Comparison of ENCODE assay signal across 1 cellular context in the genomic region with DNA sequence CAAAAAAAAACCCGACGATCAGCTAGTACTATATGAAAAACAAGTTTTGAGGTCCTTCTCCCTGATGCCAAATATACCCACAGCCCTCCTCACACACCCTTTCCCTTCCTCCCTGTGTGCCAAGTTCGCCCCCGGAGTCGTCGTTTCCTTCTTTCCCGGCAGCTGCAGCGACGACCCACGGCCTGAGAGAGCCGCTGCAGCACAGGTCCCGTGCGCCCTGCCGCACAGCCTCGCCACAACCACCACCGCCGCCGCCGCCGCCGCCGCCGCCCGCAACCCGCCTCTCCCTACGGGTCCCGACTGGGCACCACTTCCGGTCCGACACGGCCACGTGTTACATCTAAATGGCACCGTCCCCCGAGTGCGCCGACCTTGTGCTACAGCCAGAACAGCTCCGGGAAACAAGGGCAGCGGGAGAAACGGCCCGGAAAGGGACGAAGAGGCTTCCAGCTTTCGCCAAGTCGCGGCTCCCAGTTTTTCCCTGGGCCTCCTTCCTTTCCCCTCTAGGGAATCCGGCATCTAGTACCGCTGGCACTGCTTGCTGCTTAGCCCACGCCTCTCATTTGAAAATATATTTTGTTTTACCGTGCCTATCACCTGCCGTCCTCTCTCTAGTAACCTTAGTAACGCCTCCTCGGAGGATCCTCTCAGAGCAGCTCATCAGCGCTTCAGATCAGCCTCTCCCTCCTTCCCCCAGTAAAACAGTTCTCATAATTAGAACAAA.
A peak's percentile ranks its signal among the peaks of the same experiment; 100 is the strongest.
TF ChIP-seq lines count a peak whose summit lies in the region.

A gene with protein sequence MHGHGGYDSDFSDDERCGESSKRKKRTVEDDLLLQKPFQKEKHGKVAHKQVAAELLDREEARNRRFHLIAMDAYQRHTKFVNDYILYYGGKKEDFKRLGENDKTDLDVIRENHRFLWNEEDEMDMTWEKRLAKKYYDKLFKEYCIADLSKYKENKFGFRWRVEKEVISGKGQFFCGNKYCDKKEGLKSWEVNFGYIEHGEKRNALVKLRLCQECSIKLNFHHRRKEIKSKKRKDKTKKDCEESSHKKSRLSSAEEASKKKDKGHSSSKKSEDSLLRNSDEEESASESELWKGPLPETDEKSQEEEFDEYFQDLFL (minus strand): TSS at position 315 of the 724 bp plus-strand sequence. CDS start 2,486 bp downstream, outside the sequence.

TF ChIP-seq in HepG2, 621 proteins besides CTCF, POLR2A, EP300 and RAD21 (continued from another document and continues in another):
- TF ChIP-seq, protein P1, sequence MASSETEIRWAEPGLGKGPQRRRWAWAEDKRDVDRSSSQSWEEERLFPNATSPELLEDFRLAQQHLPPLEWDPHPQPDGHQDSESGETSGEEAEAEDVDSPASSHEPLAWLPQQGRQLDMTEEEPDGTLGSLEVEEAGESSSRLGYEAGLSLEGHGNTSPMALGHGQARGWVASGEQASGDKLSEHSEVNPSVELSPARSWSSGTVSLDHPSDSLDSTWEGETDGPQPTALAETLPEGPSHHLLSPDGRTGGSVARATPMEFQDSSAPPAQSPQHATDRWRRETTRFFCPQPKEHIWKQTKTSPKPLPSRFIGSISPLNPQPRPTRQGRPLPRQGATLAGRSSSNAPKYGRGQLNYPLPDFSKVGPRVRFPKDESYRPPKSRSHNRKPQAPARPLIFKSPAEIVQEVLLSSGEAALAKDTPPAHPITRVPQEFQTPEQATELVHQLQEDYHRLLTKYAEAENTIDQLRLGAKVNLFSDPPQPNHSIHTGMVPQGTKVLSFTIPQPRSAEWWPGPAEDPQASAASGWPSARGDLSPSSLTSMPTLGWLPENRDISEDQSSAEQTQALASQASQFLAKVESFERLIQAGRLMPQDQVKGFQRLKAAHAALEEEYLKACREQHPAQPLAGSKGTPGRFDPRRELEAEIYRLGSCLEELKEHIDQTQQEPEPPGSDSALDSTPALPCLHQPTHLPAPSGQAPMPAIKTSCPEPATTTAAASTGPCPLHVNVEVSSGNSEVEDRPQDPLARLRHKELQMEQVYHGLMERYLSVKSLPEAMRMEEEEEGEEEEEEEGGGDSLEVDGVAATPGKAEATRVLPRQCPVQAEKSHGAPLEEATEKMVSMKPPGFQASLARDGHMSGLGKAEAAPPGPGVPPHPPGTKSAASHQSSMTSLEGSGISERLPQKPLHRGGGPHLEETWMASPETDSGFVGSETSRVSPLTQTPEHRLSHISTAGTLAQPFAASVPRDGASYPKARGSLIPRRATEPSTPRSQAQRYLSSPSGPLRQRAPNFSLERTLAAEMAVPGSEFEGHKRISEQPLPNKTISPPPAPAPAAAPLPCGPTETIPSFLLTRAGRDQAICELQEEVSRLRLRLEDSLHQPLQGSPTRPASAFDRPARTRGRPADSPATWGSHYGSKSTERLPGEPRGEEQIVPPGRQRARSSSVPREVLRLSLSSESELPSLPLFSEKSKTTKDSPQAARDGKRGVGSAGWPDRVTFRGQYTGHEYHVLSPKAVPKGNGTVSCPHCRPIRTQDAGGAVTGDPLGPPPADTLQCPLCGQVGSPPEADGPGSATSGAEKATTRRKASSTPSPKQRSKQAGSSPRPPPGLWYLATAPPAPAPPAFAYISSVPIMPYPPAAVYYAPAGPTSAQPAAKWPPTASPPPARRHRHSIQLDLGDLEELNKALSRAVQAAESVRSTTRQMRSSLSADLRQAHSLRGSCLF (CRISPR knock-in tag; IDR thresholded peaks at IDR 0.05; ENCODE audit: borderline replicate concordance), result peak; percentile 75; the same call in 1 of the 2 replicates
- TF ChIP-seq SOX6 (IDR thresholded peaks at IDR 0.05), result no peak
- peak; percentile 77 for TF ChIP-seq SOX6 (CRISPR knock-in tag; IDR thresholded peaks at IDR 0.05)
- 0 out of 2 replicates have a peak, but pooled peaks have one; percentile 72 for TF ChIP-seq ZFP36L1 (CRISPR knock-in tag; IDR thresholded peaks at IDR 0.05)
- 0 out of 2 replicates have a peak, but pooled peaks have one; percentile 55 for TF ChIP-seq ZKSCAN8 (CRISPR knock-in tag; IDR thresholded peaks at IDR 0.05; ENCODE audit: borderline replicate concordance)
- peak; percentile 87 for TF ChIP-seq ZMAT3 (CRISPR knock-in tag; conservative IDR thresholded peaks at IDR 0.05)
- TF ChIP-seq, protein P2, sequence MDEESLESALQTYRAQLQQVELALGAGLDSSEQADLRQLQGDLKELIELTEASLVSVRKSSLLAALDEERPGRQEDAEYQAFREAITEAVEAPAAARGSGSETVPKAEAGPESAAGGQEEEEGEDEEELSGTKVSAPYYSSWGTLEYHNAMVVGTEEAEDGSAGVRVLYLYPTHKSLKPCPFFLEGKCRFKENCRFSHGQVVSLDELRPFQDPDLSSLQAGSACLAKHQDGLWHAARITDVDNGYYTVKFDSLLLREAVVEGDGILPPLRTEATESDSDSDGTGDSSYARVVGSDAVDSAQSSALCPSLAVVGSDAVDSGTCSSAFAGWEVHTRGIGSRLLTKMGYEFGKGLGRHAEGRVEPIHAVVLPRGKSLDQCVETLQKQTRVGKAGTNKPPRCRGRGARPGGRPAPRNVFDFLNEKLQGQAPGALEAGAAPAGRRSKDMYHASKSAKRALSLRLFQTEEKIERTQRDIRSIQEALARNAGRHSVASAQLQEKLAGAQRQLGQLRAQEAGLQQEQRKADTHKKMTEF (CRISPR knock-in tag; IDR thresholded peaks at IDR 0.05), result peak; percentile 92
- TF ChIP-seq, protein P3, sequence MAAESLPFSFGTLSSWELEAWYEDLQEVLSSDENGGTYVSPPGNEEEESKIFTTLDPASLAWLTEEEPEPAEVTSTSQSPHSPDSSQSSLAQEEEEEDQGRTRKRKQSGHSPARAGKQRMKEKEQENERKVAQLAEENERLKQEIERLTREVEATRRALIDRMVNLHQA (CRISPR knock-in tag; IDR thresholded peaks at IDR 0.05), result no peak
- 0 out of 2 replicates have a peak, but pooled peaks have one; percentile 29 for TF ChIP-seq RBAK (CRISPR knock-in tag; IDR thresholded peaks at IDR 0.05)
- peak; percentile 78 for TF ChIP-seq ZNF274 (CRISPR knock-in tag; IDR thresholded peaks at IDR 0.05)
- peak; percentile 77 for TF ChIP-seq FOSL2 (CRISPR knock-in tag; IDR thresholded peaks at IDR 0.05)
- TF ChIP-seq, protein P4, sequence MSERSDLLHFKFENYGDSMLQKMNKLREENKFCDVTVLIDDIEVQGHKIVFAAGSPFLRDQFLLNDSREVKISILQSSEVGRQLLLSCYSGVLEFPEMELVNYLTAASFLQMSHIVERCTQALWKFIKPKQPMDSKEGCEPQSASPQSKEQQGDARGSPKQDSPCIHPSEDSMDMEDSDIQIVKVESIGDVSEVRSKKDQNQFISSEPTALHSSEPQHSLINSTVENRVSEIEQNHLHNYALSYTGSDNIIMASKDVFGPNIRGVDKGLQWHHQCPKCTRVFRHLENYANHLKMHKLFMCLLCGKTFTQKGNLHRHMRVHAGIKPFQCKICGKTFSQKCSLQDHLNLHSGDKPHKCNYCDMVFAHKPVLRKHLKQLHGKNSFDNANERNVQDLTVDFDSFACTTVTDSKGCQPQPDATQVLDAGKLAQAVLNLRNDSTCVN (CRISPR knock-in tag; IDR thresholded peaks at IDR 0.05; ENCODE audit: borderline replicate concordance), result peak; percentile 61; the same call in 1 of the 2 replicates
- no peak for TF ChIP-seq SMAD9 (CRISPR knock-in tag; IDR thresholded peaks at IDR 0.05)
- peak; percentile 25; the same call in 1 of the 2 replicates for TF ChIP-seq TBX3 (IDR thresholded peaks at IDR 0.05; ENCODE audit: borderline replicate concordance)
- TF ChIP-seq ZNF878 (CRISPR knock-in tag; IDR thresholded peaks at IDR 0.05), result 0 out of 2 replicates have a peak, but pooled peaks have one; percentile 22
- TF ChIP-seq KDM5B (CRISPR knock-in tag; IDR thresholded peaks at IDR 0.05; ENCODE audit: borderline replicate concordance), result peak; percentile 87; the same call in 1 of the 2 replicates
- TF ChIP-seq, protein P5, sequence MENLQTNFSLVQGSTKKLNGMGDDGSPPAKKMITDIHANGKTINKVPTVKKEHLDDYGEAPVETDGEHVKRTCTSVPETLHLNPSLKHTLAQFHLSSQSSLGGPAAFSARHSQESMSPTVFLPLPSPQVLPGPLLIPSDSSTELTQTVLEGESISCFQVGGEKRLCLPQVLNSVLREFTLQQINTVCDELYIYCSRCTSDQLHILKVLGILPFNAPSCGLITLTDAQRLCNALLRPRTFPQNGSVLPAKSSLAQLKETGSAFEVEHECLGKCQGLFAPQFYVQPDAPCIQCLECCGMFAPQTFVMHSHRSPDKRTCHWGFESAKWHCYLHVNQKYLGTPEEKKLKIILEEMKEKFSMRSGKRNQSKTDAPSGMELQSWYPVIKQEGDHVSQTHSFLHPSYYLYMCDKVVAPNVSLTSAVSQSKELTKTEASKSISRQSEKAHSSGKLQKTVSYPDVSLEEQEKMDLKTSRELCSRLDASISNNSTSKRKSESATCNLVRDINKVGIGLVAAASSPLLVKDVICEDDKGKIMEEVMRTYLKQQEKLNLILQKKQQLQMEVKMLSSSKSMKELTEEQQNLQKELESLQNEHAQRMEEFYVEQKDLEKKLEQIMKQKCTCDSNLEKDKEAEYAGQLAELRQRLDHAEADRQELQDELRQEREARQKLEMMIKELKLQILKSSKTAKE (CRISPR knock-in tag; IDR thresholded peaks at IDR 0.05; ENCODE audit: borderline replicate concordance), result no peak
- TF ChIP-seq TARDBP (CRISPR knock-in tag; IDR thresholded peaks at IDR 0.05), result peak; percentile 99
- TF ChIP-seq, protein P6, sequence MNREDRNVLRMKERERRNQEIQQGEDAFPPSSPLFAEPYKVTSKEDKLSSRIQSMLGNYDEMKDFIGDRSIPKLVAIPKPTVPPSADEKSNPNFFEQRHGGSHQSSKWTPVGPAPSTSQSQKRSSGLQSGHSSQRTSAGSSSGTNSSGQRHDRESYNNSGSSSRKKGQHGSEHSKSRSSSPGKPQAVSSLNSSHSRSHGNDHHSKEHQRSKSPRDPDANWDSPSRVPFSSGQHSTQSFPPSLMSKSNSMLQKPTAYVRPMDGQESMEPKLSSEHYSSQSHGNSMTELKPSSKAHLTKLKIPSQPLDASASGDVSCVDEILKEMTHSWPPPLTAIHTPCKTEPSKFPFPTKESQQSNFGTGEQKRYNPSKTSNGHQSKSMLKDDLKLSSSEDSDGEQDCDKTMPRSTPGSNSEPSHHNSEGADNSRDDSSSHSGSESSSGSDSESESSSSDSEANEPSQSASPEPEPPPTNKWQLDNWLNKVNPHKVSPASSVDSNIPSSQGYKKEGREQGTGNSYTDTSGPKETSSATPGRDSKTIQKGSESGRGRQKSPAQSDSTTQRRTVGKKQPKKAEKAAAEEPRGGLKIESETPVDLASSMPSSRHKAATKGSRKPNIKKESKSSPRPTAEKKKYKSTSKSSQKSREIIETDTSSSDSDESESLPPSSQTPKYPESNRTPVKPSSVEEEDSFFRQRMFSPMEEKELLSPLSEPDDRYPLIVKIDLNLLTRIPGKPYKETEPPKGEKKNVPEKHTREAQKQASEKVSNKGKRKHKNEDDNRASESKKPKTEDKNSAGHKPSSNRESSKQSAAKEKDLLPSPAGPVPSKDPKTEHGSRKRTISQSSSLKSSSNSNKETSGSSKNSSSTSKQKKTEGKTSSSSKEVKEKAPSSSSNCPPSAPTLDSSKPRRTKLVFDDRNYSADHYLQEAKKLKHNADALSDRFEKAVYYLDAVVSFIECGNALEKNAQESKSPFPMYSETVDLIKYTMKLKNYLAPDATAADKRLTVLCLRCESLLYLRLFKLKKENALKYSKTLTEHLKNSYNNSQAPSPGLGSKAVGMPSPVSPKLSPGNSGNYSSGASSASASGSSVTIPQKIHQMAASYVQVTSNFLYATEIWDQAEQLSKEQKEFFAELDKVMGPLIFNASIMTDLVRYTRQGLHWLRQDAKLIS (CRISPR knock-in tag; IDR thresholded peaks at IDR 0.05), result no peak
- no peak for TF ChIP-seq ZEB1 (IDR thresholded peaks at IDR 0.05; ENCODE audit: insufficient replicate concordance, low read depth)
- peak; percentile 84 for TF ChIP-seq ZMYM3 (CRISPR knock-in tag; IDR thresholded peaks at IDR 0.05)
- TF ChIP-seq IRF2 (CRISPR knock-in tag; IDR thresholded peaks at IDR 0.05), result peak; percentile 98
- TF ChIP-seq ZNF709 (CRISPR knock-in tag; IDR thresholded peaks at IDR 0.05), result 0 out of 2 replicates have a peak, but pooled peaks have one; percentile 84
- TF ChIP-seq ZSCAN31 (CRISPR knock-in tag; IDR thresholded peaks at IDR 0.05; ENCODE audit: low read depth), result peak; percentile 84; the same call in 1 of the 2 replicates
- 0 out of 2 replicates have a peak, but pooled peaks have one; percentile 78 for TF ChIP-seq ZNF24 (IDR thresholded peaks at IDR 0.05)
- TF ChIP-seq, protein P7, sequence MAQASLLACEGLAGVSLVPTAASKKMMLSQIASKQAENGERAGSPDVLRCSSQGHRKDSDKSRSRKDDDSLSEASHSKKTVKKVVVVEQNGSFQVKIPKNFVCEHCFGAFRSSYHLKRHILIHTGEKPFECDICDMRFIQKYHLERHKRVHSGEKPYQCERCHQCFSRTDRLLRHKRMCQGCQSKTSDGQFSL (CRISPR knock-in tag; IDR thresholded peaks at IDR 0.05), result peak; percentile 62; the same call in 1 of the 2 replicates
- TF ChIP-seq ZFP41 (CRISPR knock-in tag; IDR thresholded peaks at IDR 0.05; ENCODE audit: borderline replicate concordance), result 0 out of 2 replicates have a peak, but pooled peaks have one; percentile 55
- peak; percentile 98 for TF ChIP-seq ZNF350 (CRISPR knock-in tag; IDR thresholded peaks at IDR 0.05; ENCODE audit: borderline replicate concordance, low read depth)
- peak; percentile 27; the same call in 1 of the 2 replicates for TF ChIP-seq ZNF232 (CRISPR knock-in tag; IDR thresholded peaks at IDR 0.05; ENCODE audit: borderline replicate concordance)
- TF ChIP-seq AHR (CRISPR knock-in tag; IDR thresholded peaks at IDR 0.05), result peak; percentile 67; the same call in 1 of the 2 replicates
